Comparison of ENCODE assay signal across 8 cellular contexts in genomic region chr3:129628169-129628522, GRCh38. TPM values are rescaled to one million over a fixed set of nuclear protein-coding genes. Genes with fewer than 3 reads are reported as not detected.
DNase-seq lines count a peak whose midpoint lies in the region; ATAC-seq and TF ChIP-seq lines count a peak whose summit lies in the region.

No MANE protein-coding gene starts in this region.

- H3K36me3 Mint-ChIP-seq in neural progenitor cell, result peaks cover 3% of the 10 kb centered on the region

- intact Hi-C loops in Panc1 (cut with micrococcal nuclease; ENCODE audit: unreplicated experiment), result loop anchor here (1.0 to 10.0 kb wide), 3 partner anchors 199 to 467 kb away; no protein-coding TSS in a partner anchor

- peaks cover 33% of the 10 kb centered on the region for H3K4me1 Mint-ChIP-seq in neural progenitor cell

- BruUV-seq in Panc1 (replicated peaks; lab: Mats Ljungman, UMichigan), result no TSS peak

- H3K27me3 Mint-ChIP-seq in neural progenitor cell (ENCODE audit: insufficient read depth, low read depth), result peaks cover 10% of the 10 kb centered on the region

- no peaks in the 10 kb centered on the region for H3K27me3 ChIP-seq in BLaER1 treated with 17β-estradiol and CSF1 and Interleukin-3, amounts not matched to agents 10 nM and 100 nM
- no peaks in the 10 kb centered on the region for H3K27me3 ChIP-seq in Panc1 (ENCODE audit: control insufficient read depth, insufficient read depth, low read length)
- H3K27me3 ChIP-seq in neural progenitor cell, result no peaks in the 10 kb centered on the region

- no peaks in the 10 kb centered on the region for H4K20me1 ChIP-seq in BLaER1 treated with 17β-estradiol and CSF1 and Interleukin-3, amounts not matched to agents 10 nM and 100 nM
- H4K20me1 ChIP-seq in neural progenitor cell (ENCODE audit: low read depth), result no peaks in the 10 kb centered on the region

- no peak for TF ChIP-seq CTCF in Panc1 (IDR thresholded peaks at IDR 0.05)
- no peak for TF ChIP-seq CTCF in epithelial cell of proximal tubule (conservative IDR thresholded peaks at IDR 0.05; ENCODE audit: low read depth, low read length)
- TF ChIP-seq CTCF in neural progenitor cell (IDR thresholded peaks at IDR 0.05), result no peak

- H3K27ac Mint-ChIP-seq in neural progenitor cell, result peak overlapping the region; percentile 42

- peak overlapping the region in 8 of 10 experiments; percentile 55 to 82 (median 70); a peak in 14 of 20 replicates for H3K4me3 ChIP-seq in BLaER1 treated with 17β-estradiol and CSF1 and Interleukin-3, amounts not matched to agents 10 nM and 100 nM
- H3K4me3 ChIP-seq in Panc1 (ENCODE audit: low read depth in 2 of 2, low read length in 2 of 2) (peak overlapping the region; percentile 59 to 77), epithelial cell of proximal tubule (ENCODE audit: low read depth, low read length) (peak overlapping the region; percentile 67), neural progenitor cell (peak overlapping the region; percentile 58)

- H3K4me2 ChIP-seq in BLaER1 treated with 17β-estradiol and CSF1 and Interleukin-3, amounts not matched to agents 10 nM and 100 nM, result peak overlapping the region; percentile 88 to 100 (median 99)
- H3K4me2 ChIP-seq in neural progenitor cell, result peak overlapping the region; percentile 82

- CTCF ChIA-PET in Panc1 (lab: Charles Lee), result no interaction called here

- H3K9me3 Mint-ChIP-seq in neural progenitor cell, result no peaks in the 10 kb centered on the region

- H3K9me3 ChIP-seq in BLaER1 treated with 17β-estradiol and CSF1 and Interleukin-3, amounts not matched to agents 10 nM and 100 nM (replicated peaks in 1 of 11), result no peaks in the 10 kb centered on the region
- H3K9me3 ChIP-seq in Panc1 (ENCODE audit: control insufficient read depth, insufficient read depth, low read depth, low read length) (no peaks in the 10 kb centered on the region), neural progenitor cell (ENCODE audit: low read depth) (no peaks in the 10 kb centered on the region)

- no peaks in the 10 kb centered on the region for H3K79me2 ChIP-seq in neural progenitor cell (ENCODE audit: low read depth)

- H3K27ac ChIP-seq in BLaER1 treated with 17β-estradiol and CSF1 and Interleukin-3, amounts not matched to agents 10 nM and 100 nM, result peak overlapping the region in 10 of 11 experiments; percentile 18 to 98 (median 92); a peak in 20 of 22 replicates
- peak overlapping the region; percentile 97 for H3K27ac ChIP-seq in Panc1 (ENCODE audit: low read length)
- no peak overlapping the region for H3K27ac ChIP-seq in neural progenitor cell

- no peak for DNase-seq in Panc1 (ENCODE audit: low read depth, low spot score)
- no peak for DNase-seq in epithelial cell of proximal tubule (ENCODE audit: low read depth)
- DNase-seq in neural progenitor cell (ENCODE audit: low spot score), result no peak
- no peak for DNase-seq in G401 (ENCODE audit: low spot score)
- DNase-seq in stimulated activated CD4-positive, alpha-beta T cell treated with anti-CD3 and anti-CD28 coated beads, Interleukin-15, amount 100 ng/mL, for 24 hours, result no peak

- ATAC-seq in Panc1 (no peak), GM21529 (IDR thresholded peaks at IDR 0.05; ENCODE audit: unreplicated experiment) (no peak), HG02852 (IDR thresholded peaks at IDR 0.05; ENCODE audit: unreplicated experiment) (no peak)

- H3K9ac ChIP-seq in BLaER1 treated with 17β-estradiol and CSF1 and Interleukin-3, amounts not matched to agents 10 nM and 100 nM, result peak overlapping the region; percentile 79 to 94 (median 89); a peak in 19 of 22 replicates
- H3K9ac ChIP-seq in neural progenitor cell, result no peak overlapping the region

- peaks cover 37 to 59% (median 53%) of the 10 kb centered on the region in 10 experiments for H3K4me1 ChIP-seq in BLaER1 treated with 17β-estradiol and CSF1 and Interleukin-3, amounts not matched to agents 10 nM and 100 nM
- H3K4me1 ChIP-seq in Panc1 (ENCODE audit: control insufficient read depth, insufficient read depth, low read length), result peaks cover 35% of the 10 kb centered on the region
- H3K4me1 ChIP-seq in neural progenitor cell, result peaks cover 7% of the 10 kb centered on the region

- POLR2A ChIA-PET in Panc1 (lab: Charles Lee), result no interaction called here

- no peaks in the 10 kb centered on the region for H3K36me3 ChIP-seq in BLaER1 treated with 17β-estradiol and CSF1 and Interleukin-3, amounts not matched to agents 10 nM and 100 nM
- H3K36me3 ChIP-seq in Panc1 (ENCODE audit: control insufficient read depth, insufficient read depth, low read length) (no peaks in the 10 kb centered on the region), neural progenitor cell (no peaks in the 10 kb centered on the region)

- in situ Hi-C loops in Panc1 (cut with HindIII; ENCODE audit: low pct_unique_long_range_greater_than_20kb, low sequenced_read_pairs) (no loop called here), G401 (cut with HindIII; ENCODE audit: low sequenced_read_pairs) (no loop called here)

- H3F3A ChIP-seq in neural progenitor cell (ENCODE audit: low read depth), result peaks cover 20% of the 10 kb centered on the region

- H2AFZ ChIP-seq in neural progenitor cell (replicated peaks), result no peak overlapping the region

- H3K4me3 Mint-ChIP-seq in neural progenitor cell, result peak overlapping the region; percentile 85

RNA-seq across cellular contexts. Expression of gene PLXND1, which starts 21.7 kb away (rescaled TPM):
- total RNA-seq in Panc1 (2021; ENCODE audit: unreplicated experiment), result 248 TPM
- polyA plus RNA-seq in Panc1 (2012; ENCODE audit: insufficient read length), result 456 TPM
- 27.3 and 30.7 TPM in 2 replicates for total RNA-seq in epithelial cell of proximal tubule
- total RNA-seq in neural progenitor cell (ENCODE audit: low replicate concordance), result 9.0 and 12.9 TPM in 2 replicates
- 21.2 and 54.7 TPM in 2 replicates for total RNA-seq in G401 (2014; rRNA removed; shearing (Covaris generic))
